7 cellular contexts compared by ENCODE assay signal in genomic region chr9:105405514-105406131, GRCh38. TPM values are rescaled to one million over a fixed set of nuclear protein-coding genes. Genes with fewer than 3 reads are reported as not detected.
DNase-seq lines count a peak whose midpoint lies in the region; ATAC-seq lines count a peak whose summit lies in the region.

No MANE protein-coding gene starts in this region.

- peak; percentile 15 for DNase-seq in NOMO-1 treated with dmso at 0.1 percent for 144 hours (lab: John Stamatoyannopoulos, UW; ENCODE audit: unreplicated experiment)
- peak; percentile 40 to 47 for DNase-seq in stimulated activated CD8-positive, alpha-beta memory T cell treated with anti-CD3 and anti-CD28 coated beads, Interleukin-15, amount 100 ng/mL, for 48 hours (ENCODE audit: low read depth in 2 of 2)
- no peak for DNase-seq in left lobe of liver (ENCODE audit: low spot score)
- DNase-seq in amygdala (lab: John Stamatoyannopoulos, UW), result no peak

- peaks cover 4% of the 10 kb centered on the region for H3K9me3 Mint-ChIP-seq in activated naive CD8-positive, alpha-beta T cell (ENCODE audit: low read depth)

- peak overlapping the region; percentile 16 for H3K27ac Mint-ChIP-seq in activated naive CD8-positive, alpha-beta T cell

- peaks cover 32% of the 10 kb centered on the region for H3K4me1 Mint-ChIP-seq in activated naive CD8-positive, alpha-beta T cell (ENCODE audit: low read depth)

- peaks cover 47% of the 10 kb centered on the region for H3K27me3 Mint-ChIP-seq in activated naive CD8-positive, alpha-beta T cell

- peak overlapping the region; percentile 35 for H3K4me3 Mint-ChIP-seq in activated naive CD8-positive, alpha-beta T cell

- peaks cover 3% of the 10 kb centered on the region for H3K36me3 Mint-ChIP-seq in activated naive CD8-positive, alpha-beta T cell

- peak; percentile 89 for ATAC-seq in GM19043 (IDR thresholded peaks at IDR 0.05; ENCODE audit: low read depth, unreplicated experiment)
- ATAC-seq in HG03045 (IDR thresholded peaks at IDR 0.05; ENCODE audit: unreplicated experiment), result peak; percentile 87
- ATAC-seq in left lobe of liver, result no peak

RNA-seq across cellular contexts. Expression of gene FSD1L, which starts 42.2 kb away (rescaled TPM):
- 0.50 TPM for total RNA-seq in left lobe of liver

Comparison
In these comparisons a context has a peak if more than half of its experiments do, and no peak if none do; other contexts are left out.
1. DNase-seq: peak in NOMO-1 treated with dmso at 0.1 percent for 144 hours (single experiment) and stimulated activated CD8-positive, alpha-beta memory T cell treated with anti-CD3 and anti-CD28 coated beads, Interleukin-15, amount 100 ng/mL, for 48 hours (2 of 2); none in left lobe of liver (single experiment) and amygdala (0 of 56).